In genomic region chr20:20205141-20205861, GRCh38 we compare ENCODE assay signal across 24 cellular contexts.
DNase-seq lines count a peak whose midpoint lies in the region; ATAC-seq, FAIRE-seq and TF ChIP-seq lines count a peak whose summit lies in the region.
"Had no signal": no experiment of that assay in that cellular context is flagged by ENCODE, and none has a peak within 500 bp of the region (broad histone marks: within the 10 kb centered on the region; RNA-seq: fewer than 3 reads in every experiment).

No MANE protein-coding gene starts in this region.

- DNase-seq in NCI-H1417 (lab: John Stamatoyannopoulos, UW) (peak in 2 of 3 experiments; percentile 38 to 59), NCI-H1417 treated with DMSO at 0.1 percent for 48 hours (lab: John Stamatoyannopoulos, UW) (no peak), NCI-H1105 treated with DMSO at 0.1 percent for 48 hours (lab: John Stamatoyannopoulos, UW) (peak; percentile 41), NCI-H748 (lab: John Stamatoyannopoulos, UW; ENCODE audit: unreplicated experiment) (peak; percentile 82), progenitor cell of endocrine pancreas (ENCODE audit: low spot score, unreplicated experiment) (no peak), Kasumi-1 (lab: John Stamatoyannopoulos, UW) (no peak), urothelium cell line (ENCODE audit: low spot score) (no peak)
- DNase-seq: activated CD4-positive, alpha-beta T cell treated with anti-CD3 and anti-CD28 coated beads for 4 hours; activated CD8-positive, alpha-beta memory T cell treated with anti-CD3 and anti-CD28 coated beads for 24 hours; activated effector memory CD4-positive, alpha-beta T cell treated with Interleukin-2 at 50 U/mL for 16 hours; activated naive CD8-positive, alpha-beta T cell treated with anti-CD3 and anti-CD28 coated beads for 36 hours; Calu3; foreskin fibroblast; H7; IMR-90; mesenchymal stem cell; MG63; NCI-H1694; NCI-H226; NK-92 treated with Interleukin-12 subunit alpha and Interleukin-12 subunit beta, amount 100 ng/mL, for 24 hours; PC-3; stimulated activated naive CD4-positive, alpha-beta T cell had no signal

- peaks cover 11% of the 10 kb centered on the region for H3K27me3 Mint-ChIP-seq in progenitor cell of endocrine pancreas

- no peaks in the 10 kb centered on the region for H3K36me3 Mint-ChIP-seq in progenitor cell of endocrine pancreas (ENCODE audit: insufficient read depth)
- H3K36me3 Mint-ChIP-seq: activated naive CD8-positive, alpha-beta T cell treated with anti-CD3 and anti-CD28 coated beads for 36 hours had no signal

- peaks cover 40% of the 10 kb centered on the region for H3K4me1 Mint-ChIP-seq in progenitor cell of endocrine pancreas (ENCODE audit: low read depth)
- H3K4me1 Mint-ChIP-seq: activated naive CD8-positive, alpha-beta T cell treated with anti-CD3 and anti-CD28 coated beads for 36 hours had no signal

- peak overlapping the region; percentile 6 for H3K27ac Mint-ChIP-seq in progenitor cell of endocrine pancreas
- H3K27ac Mint-ChIP-seq: activated naive CD8-positive, alpha-beta T cell treated with anti-CD3 and anti-CD28 coated beads for 36 hours had no signal

- H3K9me3 Mint-ChIP-seq in progenitor cell of endocrine pancreas (ENCODE audit: low read depth) = no peaks in the 10 kb centered on the region
- H3K9me3 Mint-ChIP-seq: activated naive CD8-positive, alpha-beta T cell treated with anti-CD3 and anti-CD28 coated beads for 36 hours had no signal

- ATAC-seq in GM21576 (IDR thresholded peaks at IDR 0.05; ENCODE audit: unreplicated experiment) = no peak
- ATAC-seq: left lobe of liver, PC-3 had no signal

- no peak overlapping the region for H3K4me3 Mint-ChIP-seq in progenitor cell of endocrine pancreas (ENCODE audit: low read depth)
- H3K4me3 Mint-ChIP-seq: activated naive CD8-positive, alpha-beta T cell treated with anti-CD3 and anti-CD28 coated beads for 36 hours had no signal

- FAIRE-seq in urothelium cell line (lab: Jason Lieb, UNC) = no peak

- no peak for TF ChIP-seq CTCF in progenitor cell of endocrine pancreas (IDR thresholded peaks at IDR 0.05; ENCODE audit: unreplicated experiment)

Comparison
In these comparisons a context has a peak if more than half of its experiments do, and no peak if none do; other contexts are left out.
1. DNase-seq: peak in NCI-H1417 (2 of 3), NCI-H1105 treated with DMSO at 0.1 percent for 48 hours (single experiment) and NCI-H748 (single experiment); none in NCI-H1417 treated with DMSO at 0.1 percent for 48 hours (single experiment), progenitor cell of endocrine pancreas (single experiment), Kasumi-1 (0 of 2) and urothelium cell line (single experiment).